In the genomic region with DNA sequence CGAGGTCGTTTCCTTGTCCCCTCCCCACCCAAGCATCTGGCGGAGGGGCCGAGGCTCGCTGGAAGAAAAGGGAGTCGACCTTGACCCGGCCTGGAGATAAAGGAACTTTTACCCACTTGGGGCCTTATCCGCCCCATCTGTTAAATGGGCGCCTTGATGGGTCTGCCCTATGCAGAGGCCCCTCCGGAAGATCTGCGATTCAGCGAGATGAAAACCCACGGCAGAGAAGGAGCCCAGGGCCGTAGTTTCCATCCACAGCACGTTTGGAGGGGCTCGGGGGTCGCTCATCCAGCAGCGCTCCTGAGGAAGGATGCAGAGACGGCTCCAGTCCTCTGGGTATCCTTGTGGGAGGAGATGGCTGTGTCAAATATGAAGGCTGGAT, we compare ENCODE assay signal across 1 cellular context.
TF ChIP-seq lines count a peak whose summit lies in the region.

No MANE protein-coding gene starts in this region.

TF ChIP-seq in IMR-90, 13 proteins besides CTCF, POLR2A, EP300 and RAD21 (continued from another document):
- TF ChIP-seq SMC3 (IDR thresholded peaks at IDR 0.05; ENCODE audit: low read depth, low read length) = no peak
- no peak for TF ChIP-seq USF2 (IDR thresholded peaks at IDR 0.05; ENCODE audit: low read depth, low read length)
- TF ChIP-seq CHD1 (IDR thresholded peaks at IDR 0.05; ENCODE audit: low read depth, low read length) = no peak
- TF ChIP-seq MAFK (IDR thresholded peaks at IDR 0.05; ENCODE audit: low read depth, low read length) = no peak
- no peak for TF ChIP-seq MAZ (IDR thresholded peaks at IDR 0.05; ENCODE audit: borderline replicate concordance, low read depth, low read length)
- TF ChIP-seq NFE2L2 (IDR thresholded peaks at IDR 0.05; ENCODE audit: low read depth, low read length) = no peak
- TF ChIP-seq FOS (IDR thresholded peaks at IDR 0.05; ENCODE audit: low read depth, low read length) = no peak
- TF ChIP-seq MXI1 (IDR thresholded peaks at IDR 0.05; ENCODE audit: borderline replicate concordance, low read depth, low read length) = no peak
- TF ChIP-seq RFX5 (IDR thresholded peaks at IDR 0.05; ENCODE audit: low read depth, low read length) = no peak
- no peak for TF ChIP-seq RCOR1 (IDR thresholded peaks at IDR 0.05; ENCODE audit: insufficient replicate concordance, low read length)
- no peak for TF ChIP-seq CEBPB (IDR thresholded peaks at IDR 0.05; ENCODE audit: low read depth, low read length)
- no peak for TF ChIP-seq BHLHE40 (IDR thresholded peaks at IDR 0.05; ENCODE audit: low read depth, low read length)
